8 cellular contexts compared by ENCODE assay signal in the genomic region with DNA sequence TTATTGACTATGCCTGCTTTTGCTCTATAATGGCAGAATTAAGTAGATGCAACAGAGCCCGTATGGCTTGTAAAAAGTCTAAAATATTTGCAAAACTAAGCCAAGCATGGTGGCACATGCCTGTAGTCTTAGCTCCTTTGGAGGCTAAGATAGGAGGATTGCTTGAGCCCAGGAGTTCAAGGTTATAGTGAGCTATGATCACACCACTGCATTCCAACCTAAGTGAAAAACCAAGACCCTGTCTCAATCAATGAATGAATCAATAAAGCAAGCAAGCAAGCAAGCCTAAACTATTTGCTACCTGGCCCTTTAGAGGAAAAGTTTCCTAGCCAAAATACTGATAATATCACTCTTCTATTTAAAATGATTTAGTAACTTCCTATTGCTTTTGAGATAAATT.
"Had no signal": no experiment of that assay in that cellular context is flagged by ENCODE, and none has a peak within 500 bp of the region (broad histone marks: within the 10 kb centered on the region; RNA-seq: fewer than 3 reads in every experiment).

No MANE protein-coding gene starts in this region.

- H3K4me3 ChIP-seq: GM12878 had no signal

- FAIRE-seq: G401.6, GM12878, GM12891, GM12892, GM18507, GM19239 had no signal

- DNase-seq: GDM1, GF-D8 had no signal

- ATAC-seq: GM12878 had no signal
